ENCODE assay signal across 10 cellular contexts in the genomic region with DNA sequence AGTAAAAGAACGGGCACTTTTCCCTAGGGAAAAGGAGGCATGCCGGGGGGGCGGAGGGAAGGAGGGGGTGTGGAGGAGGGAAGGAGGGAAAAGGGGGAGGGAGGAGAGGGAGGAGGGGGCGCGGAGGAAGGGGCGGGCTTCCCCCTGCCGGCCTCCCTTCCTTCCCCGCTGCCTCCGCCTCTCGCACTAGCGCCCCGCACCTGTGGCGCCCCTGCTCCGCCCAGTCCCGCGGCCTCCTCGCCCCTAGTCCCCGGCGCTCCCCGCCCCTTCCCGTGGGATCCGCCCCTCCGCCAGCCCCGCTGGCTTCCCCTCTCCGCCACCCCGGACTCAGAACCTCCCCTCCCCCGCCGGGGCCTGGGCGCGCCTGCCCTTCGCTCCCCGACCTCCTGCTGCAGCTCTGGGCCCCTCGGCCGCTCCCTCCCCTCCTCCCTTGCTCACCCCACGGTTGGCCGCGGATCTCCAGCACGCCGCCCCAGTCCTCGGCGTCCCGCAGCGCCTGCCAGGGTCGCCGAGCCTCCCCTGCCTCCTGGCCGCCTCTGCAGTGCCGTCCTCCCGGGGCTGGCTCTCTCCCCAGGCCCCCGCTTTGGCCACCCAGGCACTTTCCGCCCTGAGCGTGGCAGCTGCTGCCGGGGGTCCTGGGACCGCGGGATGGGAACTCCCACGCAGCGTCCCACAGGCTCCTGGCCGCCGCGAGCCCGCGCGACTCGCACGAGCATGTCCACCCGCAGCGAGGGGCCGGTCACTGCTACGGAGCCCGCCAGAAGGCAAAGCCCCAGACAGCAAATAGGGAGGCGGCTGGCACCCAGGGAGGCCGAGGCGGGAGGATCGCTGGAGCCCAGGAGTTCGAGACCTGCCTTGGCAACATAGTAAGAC.
DNase-seq lines count a peak whose midpoint lies in the region; ATAC-seq and TF ChIP-seq lines count a peak whose summit lies in the region.
"Had no signal": no experiment of that assay in that cellular context is flagged by ENCODE, and none has a peak within 500 bp of the region (broad histone marks: within the 10 kb centered on the region; RNA-seq: fewer than 3 reads in every experiment).

No MANE protein-coding gene starts in this region.

- H3K4me1 ChIP-seq in BLaER1, result peaks cover 56% of the 10 kb centered on the region

- no peaks in the 10 kb centered on the region for H3K9me2 ChIP-seq in neural cell (ENCODE audit: insufficient read depth, low read length)

- H3K9me3 Mint-ChIP-seq in activated naive CD4-positive, alpha-beta T cell treated with anti-CD3 and anti-CD28 coated beads for 36 hours, result no peaks in the 10 kb centered on the region

- TF ChIP-seq CTCF in fibroblast of the aortic adventitia (IDR thresholded peaks at IDR 0.05; ENCODE audit: insufficient read depth, low read length) (no peak), neural cell (IDR thresholded peaks at IDR 0.05; ENCODE audit: poor library complexity, severe bottlenecking) (no peak)

- no peaks in the 10 kb centered on the region for H3K36me3 Mint-ChIP-seq in activated naive CD4-positive, alpha-beta T cell treated with anti-CD3 and anti-CD28 coated beads for 36 hours (ENCODE audit: low read depth)

- ATAC-seq in GM21576 (IDR thresholded peaks at IDR 0.05; ENCODE audit: unreplicated experiment), result no peak
- no peak for ATAC-seq in GM18505 (IDR thresholded peaks at IDR 0.05; ENCODE audit: unreplicated experiment)
- ATAC-seq: GM12878 had no signal

- H3K27me3 ChIP-seq in BLaER1, result peaks cover 21% of the 10 kb centered on the region
- peaks cover 12% of the 10 kb centered on the region for H3K27me3 ChIP-seq in neural cell (ENCODE audit: insufficient read depth, low read depth, low read length)

- peak overlapping the region; percentile 4 for H2AFZ ChIP-seq in neural cell (ENCODE audit: low read depth, low read length)

- H3K4me3 Mint-ChIP-seq in activated naive CD4-positive, alpha-beta T cell treated with anti-CD3 and anti-CD28 coated beads for 36 hours, result no peak overlapping the region

- H3K27me3 Mint-ChIP-seq in activated naive CD4-positive, alpha-beta T cell treated with anti-CD3 and anti-CD28 coated beads for 36 hours (ENCODE audit: low read depth), result peaks cover 39% of the 10 kb centered on the region

- CTCF ChIA-PET in activated naive CD4-positive, alpha-beta T cell treated with anti-CD3 and anti-CD28 coated beads for 36 hours (lab: Charles Lee), result no interaction called here

- no peaks in the 10 kb centered on the region for H3K79me2 ChIP-seq in neural cell (replicated peaks; ENCODE audit: insufficient read depth, low read length)

- no peak for TF ChIP-seq POLR2A in GM18505 (IDR thresholded peaks at IDR 0.05; ENCODE audit: borderline replicate concordance, extremely low read depth, insufficient read depth, insufficient read length)

- H3K27ac ChIP-seq in BLaER1 (no peak overlapping the region), neural cell (ENCODE audit: low read length) (no peak overlapping the region)

- no peaks in the 10 kb centered on the region for H3K36me3 ChIP-seq in BLaER1
- H3K36me3 ChIP-seq in neural cell (ENCODE audit: insufficient read depth, low read length), result no peaks in the 10 kb centered on the region

- TF ChIP-seq RAD21 in neural cell (conservative IDR thresholded peaks at IDR 0.05), result no peak

- H3K9me3 ChIP-seq in BLaER1 (no peaks in the 10 kb centered on the region), neural cell (ENCODE audit: low read length) (no peaks in the 10 kb centered on the region)

- no peak overlapping the region for H3K9ac ChIP-seq in BLaER1
- no peak overlapping the region for H3K9ac ChIP-seq in neural cell (ENCODE audit: low read length)

- DNase-seq in NCI-H526 treated with DMSO at 0.1 percent for 48 hours (lab: John Stamatoyannopoulos, UW), result peak; percentile 19
- DNase-seq in fibroblast of the aortic adventitia (ENCODE audit: low read depth), result peak; percentile 24
- DNase-seq in activated naive CD4-positive, alpha-beta T cell treated with anti-CD3 and anti-CD28 coated beads for 36 hours, result no peak
- no peak for DNase-seq in NK-92 (lab: John Stamatoyannopoulos, UW; ENCODE audit: unreplicated experiment)
- DNase-seq: T-helper 2 cell had no signal

- H3K4me2 ChIP-seq in BLaER1, result peak overlapping the region; percentile 79
- H3K4me2 ChIP-seq in neural cell (ENCODE audit: low read length), result no peak overlapping the region

- H3K4me3 ChIP-seq in BLaER1 (peak overlapping the region; percentile 53; the same call in 1 of the 2 replicates), fibroblast of the aortic adventitia (ENCODE audit: low read depth, low read length) (peak overlapping the region; percentile 64), neural cell (ENCODE audit: low read length) (peak overlapping the region; percentile 64)
- H3K4me3 ChIP-seq: GM12878 had no signal

- H3F3A ChIP-seq in neural cell (ENCODE audit: insufficient read depth, low read length, poor library complexity, severe bottlenecking), result no peaks in the 10 kb centered on the region

- TF ChIP-seq EP300 in neural cell (conservative IDR thresholded peaks at IDR 0.05; ENCODE audit: poor library complexity, severe bottlenecking), result no peak

- no peaks in the 10 kb centered on the region for H3K4me1 Mint-ChIP-seq in activated naive CD4-positive, alpha-beta T cell treated with anti-CD3 and anti-CD28 coated beads for 36 hours (ENCODE audit: low read depth)

- no peak overlapping the region for H3K27ac Mint-ChIP-seq in activated naive CD4-positive, alpha-beta T cell treated with anti-CD3 and anti-CD28 coated beads for 36 hours

- H4K20me1 ChIP-seq in BLaER1, result peaks cover 18% of the 10 kb centered on the region
- H4K20me1 ChIP-seq in neural cell (ENCODE audit: insufficient read depth), result no peaks in the 10 kb centered on the region

- intact Hi-C loops in activated naive CD4-positive, alpha-beta T cell treated with anti-CD3 and anti-CD28 coated beads for 36 hours (cut with micrococcal nuclease), result no loop called here

TF ChIP-seq in neural cell, 6 proteins besides CTCF, POLR2A, EP300 and RAD21:
- TF ChIP-seq POLR2AphosphoS5 (IDR thresholded peaks at IDR 0.05), result no peak

Comparison
In these comparisons a context has a peak if more than half of its experiments do, and no peak if none do; other contexts are left out.
1. DNase-seq: peak in NCI-H526 treated with DMSO at 0.1 percent for 48 hours (single experiment) and fibroblast of the aortic adventitia (single experiment); none in activated naive CD4-positive, alpha-beta T cell treated with anti-CD3 and anti-CD28 coated beads for 36 hours (single experiment) and NK-92 (single experiment).
2. Peak in every context shown above with its lines, with median percentiles within 50 percentile points of each other: H3K4me3 ChIP-seq.